ENCODE assay signal across 2 cellular contexts in genomic region chr2:16675781-16676180, GRCh38.
TF ChIP-seq lines count a peak whose summit lies in the region.

No MANE protein-coding gene starts in this region.

TF ChIP-seq in HCT116, 20 proteins besides CTCF, POLR2A, EP300 and RAD21 (continued from another document):
- TF ChIP-seq SRF (IDR thresholded peaks at IDR 0.05; ENCODE audit: low read depth) = 0 out of 2 replicates have a peak, but pooled peaks have one; percentile 26

TF ChIP-seq in H1, 55 proteins besides CTCF, POLR2A, EP300 and RAD21 (continued from another document):
- TF ChIP-seq ATF3 (IDR thresholded peaks at IDR 0.05; ENCODE audit: insufficient read depth, low read depth, low read length) = 0 out of 2 replicates have a peak, but pooled peaks have one; percentile 37
- TF ChIP-seq CHD2 (IDR thresholded peaks at IDR 0.05; ENCODE audit: low read length) = no peak
- no peak for TF ChIP-seq SIN3A (conservative IDR thresholded peaks at IDR 0.05 in 1 of 2, IDR thresholded peaks at IDR 0.05 in 1 of 2; ENCODE audit: low read depth in 1 of 2, low read length in 2 of 2)
- TF ChIP-seq ASH2L (IDR thresholded peaks at IDR 0.05; ENCODE audit: low read length) = no peak
- TF ChIP-seq TAF1 (IDR thresholded peaks at IDR 0.05; ENCODE audit: low read depth, low read length) = no peak
- no peak for TF ChIP-seq BCL11A (IDR thresholded peaks at IDR 0.05; ENCODE audit: low read depth in 2 of 2, low read length in 2 of 2)
- TF ChIP-seq USF2 (IDR thresholded peaks at IDR 0.05; ENCODE audit: low read length) = peak; percentile 66
- peak; percentile 30; the same call in 1 of the 2 replicates for TF ChIP-seq SIX5 (IDR thresholded peaks at IDR 0.05; ENCODE audit: low read depth, low read length)
